ENCODE assay signal across 15 cellular contexts in genomic region chr5:167764650-167765289, GRCh38.
DNase-seq lines count a peak whose midpoint lies in the region; ATAC-seq, FAIRE-seq and TF ChIP-seq lines count a peak whose summit lies in the region.
"Had no signal": no experiment of that assay in that cellular context is flagged by ENCODE, and none has a peak within 500 bp of the region (broad histone marks: within the 10 kb centered on the region; RNA-seq: fewer than 3 reads in every experiment).

No MANE protein-coding gene starts in this region.

- no peaks in the 10 kb centered on the region for H3K9me3 ChIP-seq in keratinocyte (ENCODE audit: control insufficient read depth, low read depth, low read length)
- H3K9me3 ChIP-seq in smooth muscle cell (replicated peaks; ENCODE audit: low read depth) = no peaks in the 10 kb centered on the region
- H3K9me3 ChIP-seq: BLaER1, Peyer's patch had no signal

- no peak overlapping the region for H3K4me2 ChIP-seq in keratinocyte (ENCODE audit: control insufficient read depth, extremely low read depth, insufficient read depth, low read depth, low read length)
- H3K4me2 ChIP-seq in smooth muscle cell = no peak overlapping the region
- H3K4me2 ChIP-seq: BLaER1 had no signal

- dilution Hi-C loops in keratinocyte (cut with MboI; ENCODE audit: extremely low pct_ligation_motif_present, low sequenced_read_pairs) = no loop called here

- DNase-seq in NCI-H82 treated with DMSO at 0.1 percent for 48 hours (lab: John Stamatoyannopoulos, UW; ENCODE audit: unreplicated experiment) (peak; percentile 3), NCI-H82 (lab: John Stamatoyannopoulos, UW) (no peak), SK-N-DZ (ENCODE audit: low spot score) (peak; percentile 6), keratinocyte (ENCODE audit: low read depth, low spot score) (no peak), smooth muscle cell (lab: John Stamatoyannopoulos, UW; ENCODE audit: unreplicated experiment) (no peak), SIG-M5 (lab: John Stamatoyannopoulos, UW) (no peak), RCC 7860 (ENCODE audit: low spot score) (no peak)
- DNase-seq: CD8-positive, alpha-beta memory T cell; H7; NCI-H1436; NCI-H774; Peyer's patch had no signal

- H3K9ac ChIP-seq in keratinocyte (ENCODE audit: control insufficient read depth, extremely low read depth, insufficient read depth, low read length) (peak overlapping the region; percentile 6), smooth muscle cell (ENCODE audit: low read depth) (no peak overlapping the region)
- H3K9ac ChIP-seq: BLaER1 had no signal

- no peaks in the 10 kb centered on the region for H3F3A ChIP-seq in smooth muscle cell (ENCODE audit: low read depth)

- peaks cover 29% of the 10 kb centered on the region for H3K4me1 ChIP-seq in keratinocyte (ENCODE audit: control insufficient read depth, extremely low read depth, insufficient read depth, low read length)
- no peaks in the 10 kb centered on the region for H3K4me1 ChIP-seq in smooth muscle cell (ENCODE audit: low read depth)
- H3K4me1 ChIP-seq: BLaER1, Peyer's patch had no signal

- H3K27me3 ChIP-seq in keratinocyte (ENCODE audit: control insufficient read depth, extremely low read depth, insufficient read depth, low read length) (no peaks in the 10 kb centered on the region), smooth muscle cell (ENCODE audit: low read depth) (no peaks in the 10 kb centered on the region)
- H3K27me3 ChIP-seq: BLaER1, Peyer's patch had no signal

- H3K79me2 ChIP-seq in keratinocyte (ENCODE audit: control insufficient read depth, insufficient read depth, low read length) (no peaks in the 10 kb centered on the region), smooth muscle cell (ENCODE audit: low read depth) (no peaks in the 10 kb centered on the region)

- H3K27ac ChIP-seq in keratinocyte (ENCODE audit: control insufficient read depth, insufficient read depth, low read length) (peak overlapping the region; percentile 45), smooth muscle cell (ENCODE audit: low read depth) (peak overlapping the region; percentile 17)
- H3K27ac ChIP-seq: 22Rv1, BLaER1, Peyer's patch had no signal

- H4K20me1 ChIP-seq in keratinocyte (ENCODE audit: control insufficient read depth, extremely low read depth, insufficient read depth, low read length) (no peaks in the 10 kb centered on the region), smooth muscle cell (ENCODE audit: low read depth) (no peaks in the 10 kb centered on the region)
- H4K20me1 ChIP-seq: BLaER1 had no signal

- H2AFZ ChIP-seq in keratinocyte (ENCODE audit: control insufficient read depth, low read length) (peak overlapping the region; percentile 47), smooth muscle cell (ENCODE audit: low read depth) (no peak overlapping the region)

- H3K9me1 ChIP-seq in keratinocyte (ENCODE audit: control insufficient read depth, extremely low read depth, insufficient read depth, low read length) = no peaks in the 10 kb centered on the region

- H3K4me3 ChIP-seq in keratinocyte (ENCODE audit: control insufficient read depth in 2 of 3, extremely low read depth in 1 of 3, insufficient read depth in 2 of 3, low read depth in 1 of 3, low read length in 3 of 3) (no peak overlapping the region), smooth muscle cell (no peak overlapping the region)
- H3K4me3 ChIP-seq: BLaER1, Peyer's patch had no signal

- FAIRE-seq in keratinocyte (lab: Jason Lieb, UNC) (peak; percentile 68), RCC 7860 (lab: Jason Lieb, UNC) (no peak)

- WGBS in smooth muscle cell (ENCODE audit: low lambda C conversion rate) = 62% methylated on average over 6 of the region's 6 CpGs

- TF ChIP-seq CTCF in keratinocyte (optimal IDR thresholded peaks at IDR 0.05 in 1 of 3, IDR thresholded peaks at IDR 0.05 in 1 of 3, conservative IDR thresholded peaks at IDR 0.05 in 1 of 3; ENCODE audit: extremely low read depth in 1 of 3, insufficient read depth in 2 of 3, low read length in 3 of 3) = no peak
- TF ChIP-seq CTCF in smooth muscle cell (IDR thresholded peaks at IDR 0.05; ENCODE audit: borderline replicate concordance, insufficient read depth, poor library complexity, severe bottlenecking) = no peak

- ATAC-seq in HG03097 (IDR thresholded peaks at IDR 0.05; ENCODE audit: low FRiP score, unreplicated experiment) = no peak

- no peaks in the 10 kb centered on the region for H3K36me3 ChIP-seq in keratinocyte (ENCODE audit: control insufficient read depth in 2 of 2, extremely low read depth in 1 of 2, insufficient read depth in 2 of 2, low read length in 2 of 2)
- no peaks in the 10 kb centered on the region for H3K36me3 ChIP-seq in smooth muscle cell (ENCODE audit: low read depth)
- H3K36me3 ChIP-seq: Peyer's patch had no signal

Comparison
In these comparisons a context has a peak if more than half of its experiments do, and no peak if none do; other contexts are left out.
1. DNase-seq: peak in NCI-H82 treated with DMSO at 0.1 percent for 48 hours (single experiment) and SK-N-DZ (single experiment); none in NCI-H82 (single experiment), keratinocyte (single experiment), smooth muscle cell (single experiment), SIG-M5 (single experiment) and RCC 7860 (single experiment).